ENCODE assay signal across 8 cellular contexts in the genomic region with DNA sequence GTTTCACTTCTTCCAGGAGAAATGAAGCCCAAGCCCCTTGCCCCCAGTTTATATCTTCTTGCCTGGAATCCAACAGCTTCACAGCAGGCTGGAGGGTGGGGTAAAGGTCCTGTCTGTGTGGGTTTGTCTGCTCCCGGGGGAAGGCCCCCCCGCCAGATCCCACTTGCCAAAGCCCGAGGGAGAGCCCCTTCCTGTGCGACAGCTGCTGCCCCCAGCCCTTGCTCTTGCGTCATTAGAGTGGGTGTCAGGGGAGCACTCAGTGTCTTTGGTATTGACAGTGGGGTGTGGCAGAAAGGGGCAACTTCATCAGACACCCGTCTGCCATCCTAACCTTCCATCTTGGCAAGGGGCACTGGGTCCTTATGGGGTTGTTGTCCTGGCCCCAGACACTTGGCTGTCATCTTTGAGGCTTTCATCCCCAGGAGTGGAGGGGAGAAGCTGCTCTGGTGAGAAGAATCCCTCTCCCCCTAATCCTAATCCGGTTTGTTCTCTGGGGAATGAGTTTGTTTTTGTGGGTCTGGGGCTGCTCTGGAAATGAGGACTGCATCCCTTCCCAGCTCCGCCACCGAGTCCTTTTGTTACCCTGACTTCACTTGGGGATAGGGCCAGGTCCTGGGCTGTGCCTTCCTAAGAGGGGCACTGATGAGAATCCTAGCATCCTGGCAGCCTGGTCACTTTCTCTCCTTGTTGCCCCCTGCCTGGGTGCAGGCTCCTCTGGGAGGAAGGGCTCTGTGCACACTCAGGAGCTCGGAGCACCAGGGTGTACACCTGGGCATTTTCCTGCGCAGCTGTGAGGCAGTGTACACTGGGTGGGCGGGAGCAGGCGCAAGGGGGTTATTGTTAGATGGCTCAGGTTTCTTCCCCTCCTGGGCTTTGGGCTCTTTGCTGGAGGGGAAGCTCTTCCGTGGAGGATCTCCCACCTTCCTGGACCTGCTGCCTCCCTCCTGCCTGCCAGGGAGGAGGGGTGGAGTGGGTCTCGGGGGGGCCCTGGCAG. TPM values are rescaled to one million over a fixed set of nuclear protein-coding genes. Genes with fewer than 3 reads are reported as not detected.
DNase-seq lines count a peak whose midpoint lies in the region; ATAC-seq and TF ChIP-seq lines count a peak whose summit lies in the region.

No MANE protein-coding gene starts in this region.

- H3K4me1 Mint-ChIP-seq in CD4-positive, alpha-beta memory T cell: peaks cover 41 to 87% (median 67%) of the 10 kb centered on the region in 4 donors

- no peaks in the 10 kb centered on the region for H4K20me1 ChIP-seq in OCI-LY7 (ENCODE audit: insufficient read depth, low read length)

- no peaks in the 10 kb centered on the region for H3K79me2 ChIP-seq in OCI-LY7 (ENCODE audit: insufficient read depth, low read depth, low read length)

- POLR2A ChIA-PET in CD4-positive, alpha-beta memory T cell (lab: Charles Lee; ENCODE audit: partially characterized antibody): interaction anchor here (1.0 to 29.0 kb wide), 3 partner anchors 9 to 29 kb away, joined by 4 to 1054 read pairs (median 6); a partner anchor contains a TSS
- POLR2A ChIA-PET in OCI-LY7 (lab: Charles Lee): no interaction called here

- no peak overlapping the region for H3K4me3 ChIP-seq in CD4-positive, alpha-beta memory T cell (ENCODE audit: low read length in 2 of 2)
- H3K4me3 ChIP-seq in OCI-LY7 (ENCODE audit: low read depth, low read length, poor library complexity, severe bottlenecking): no peak overlapping the region
- H3K4me3 ChIP-seq in epithelial cell of proximal tubule (ENCODE audit: low read depth, low read length): peak overlapping the region; percentile 82
- H3K4me3 ChIP-seq in neutrophil (ENCODE audit: low read depth in 1 of 2, low read length in 1 of 2): peak overlapping the region; percentile 96 to 99

- TF ChIP-seq CTCF in OCI-LY7 (conservative IDR thresholded peaks at IDR 0.05; ENCODE audit: low read length) (no peak), epithelial cell of proximal tubule (conservative IDR thresholded peaks at IDR 0.05; ENCODE audit: low read depth, low read length) (no peak), neutrophil (IDR thresholded peaks at IDR 0.05) (no peak)

- no peaks in the 10 kb centered on the region for H3K27me3 ChIP-seq in CD4-positive, alpha-beta memory T cell (ENCODE audit: insufficient read depth, low read length)
- H3K27me3 ChIP-seq in neutrophil: no peaks in the 10 kb centered on the region

- no peak overlapping the region for H2AFZ ChIP-seq in OCI-LY7 (ENCODE audit: low read length)

- CTCF ChIA-PET in CD4-positive, alpha-beta memory T cell (lab: Charles Lee; ENCODE audit: partially characterized antibody): interaction anchor here (0.6 to 3.9 kb wide), 8 partner anchors 11 to 217 kb away, joined by 3 to 21 read pairs (median 4); no protein-coding TSS in a partner anchor
- CTCF ChIA-PET in OCI-LY7 (lab: Charles Lee; ENCODE audit: unreplicated experiment): no interaction called here

- H3K4me3 Mint-ChIP-seq in CD4-positive, alpha-beta memory T cell: peak overlapping the region; percentile 5 to 92 (median 74)

- no TSS peak for BruUV-seq in OCI-LY7 (replicated peaks; lab: Mats Ljungman, UMichigan)

- H3K9me3 ChIP-seq in CD4-positive, alpha-beta memory T cell (ENCODE audit: control insufficient read depth in 1 of 2, low read length in 2 of 2): no peaks in the 10 kb centered on the region
- H3K9me3 ChIP-seq in OCI-LY7 (ENCODE audit: low read length) (no peaks in the 10 kb centered on the region), neutrophil (no peaks in the 10 kb centered on the region)

- no peaks in the 10 kb centered on the region for H3K9me3 Mint-ChIP-seq in CD4-positive, alpha-beta memory T cell

- no peaks in the 10 kb centered on the region for H3K27me3 Mint-ChIP-seq in CD4-positive, alpha-beta memory T cell

- ATAC-seq in HG03457 (IDR thresholded peaks at IDR 0.05; ENCODE audit: unreplicated experiment): no peak

- no peak overlapping the region for H3K27ac ChIP-seq in CD4-positive, alpha-beta memory T cell (ENCODE audit: low read depth, low read length)
- H3K27ac ChIP-seq in OCI-LY7 (ENCODE audit: low read depth, low read length, poor library complexity, severe bottlenecking) (no peak overlapping the region), neutrophil (peak overlapping the region; percentile 98)

- peak overlapping the region; percentile 79 for H3K4me2 ChIP-seq in OCI-LY7 (ENCODE audit: low read length)

- peaks cover 90% of the 10 kb centered on the region for H3K4me1 ChIP-seq in CD4-positive, alpha-beta memory T cell (ENCODE audit: insufficient read depth, low read length)
- peaks cover 57% of the 10 kb centered on the region for H3K4me1 ChIP-seq in OCI-LY7 (ENCODE audit: insufficient read depth, low read length, poor library complexity, severe bottlenecking)
- peaks cover 75 to 79% of the 10 kb centered on the region in 2 experiments for H3K4me1 ChIP-seq in neutrophil (ENCODE audit: control insufficient read depth in 1 of 2, insufficient read depth in 1 of 2, low read depth in 1 of 2, low read length in 1 of 2)

- DNase-seq in CD4-positive, alpha-beta memory T cell: no peak
- no peak for DNase-seq in OCI-LY7 (ENCODE audit: low spot score)
- DNase-seq in epithelial cell of proximal tubule (ENCODE audit: low read depth): no peak
- DNase-seq in erythroblast (lab: John Stamatoyannopoulos, UW): no peak
- no peak for DNase-seq in NCI-H345 (lab: John Stamatoyannopoulos, UW)
- DNase-seq in NCI-H345 treated with DMSO at 0.1 percent for 48 hours (lab: John Stamatoyannopoulos, UW; ENCODE audit: unreplicated experiment): no peak

- intact Hi-C loops in CD4-positive, alpha-beta memory T cell (cut with micrococcal nuclease): loop anchor here (2.0 kb wide), 1 partner anchor 15 kb away; no protein-coding TSS in a partner anchor
- intact Hi-C loops in OCI-LY7 (cut with micrococcal nuclease; ENCODE audit: unreplicated experiment): no loop called here

- H3K27ac Mint-ChIP-seq in CD4-positive, alpha-beta memory T cell: peak overlapping the region; percentile 88 to 95 (median 92)

- H3K36me3 Mint-ChIP-seq in CD4-positive, alpha-beta memory T cell: peaks cover 9 to 29% of the 10 kb centered on the region in 2 donors

- no peaks in the 10 kb centered on the region for H3K9me2 ChIP-seq in OCI-LY7 (ENCODE audit: insufficient read depth, low read length)

- no peak for TF ChIP-seq POLR2A in erythroblast (IDR thresholded peaks at IDR 0.05; ENCODE audit: low read length)

- H3K36me3 ChIP-seq in CD4-positive, alpha-beta memory T cell (ENCODE audit: insufficient read depth, low read length): peaks cover 13% of the 10 kb centered on the region
- H3K36me3 ChIP-seq in OCI-LY7 (ENCODE audit: insufficient read depth, low read length) (no peaks in the 10 kb centered on the region), neutrophil (peaks cover 73% of the 10 kb centered on the region)

RNA-seq across cellular contexts. Expression of a gene that starts 21.1 kb away (rescaled TPM):
- total RNA-seq in CD4-positive, alpha-beta memory T cell: not detected
- not detected for polyA plus RNA-seq in CD4-positive, alpha-beta memory T cell
- total RNA-seq in OCI-LY7 (2014; rRNA removed; shearing (Covaris generic)): not detected in 2 replicates
- total RNA-seq in OCI-LY7 (2022): not detected in 2 replicates
- total RNA-seq in epithelial cell of proximal tubule: 0.58 TPM in 1 of 2 replicates, not detected in the other

RNA-seq across cellular contexts. Expression of a gene that starts 34.4 kb away (rescaled TPM):
- 10 to 100 TPM; 54.1 to 54.5 TPM for total RNA-seq in CD4-positive, alpha-beta memory T cell
- polyA plus RNA-seq in CD4-positive, alpha-beta memory T cell: 10 to 100 TPM in 1 of 2 donors, 1 to 10 TPM in 1; 5.1 to 20.7 TPM
- total RNA-seq in OCI-LY7 (2014; rRNA removed; shearing (Covaris generic)): 3.1 and 5.7 TPM in 2 replicates
- total RNA-seq in OCI-LY7 (2022) (8.0 and 8.6 TPM in 2 replicates), epithelial cell of proximal tubule (19.5 and 21.9 TPM in 2 replicates)

RNA-seq across cellular contexts. Expression of a gene that starts 55.7 kb away (rescaled TPM):
- total RNA-seq in CD4-positive, alpha-beta memory T cell: 1 to 10 TPM in 1 of 2 experiments, under 1 TPM in 1; 0.72 to 2.1 TPM
- polyA plus RNA-seq in CD4-positive, alpha-beta memory T cell: under 1 TPM; 0.61 to 0.87 TPM
- total RNA-seq in OCI-LY7 (2014; rRNA removed; shearing (Covaris generic)): 72.3 and 75.2 TPM in 2 replicates
- total RNA-seq in OCI-LY7 (2022) (132 and 156 TPM in 2 replicates), epithelial cell of proximal tubule (49.2 and 66.5 TPM in 2 replicates)

Comparison
In these comparisons a context has a peak if more than half of its experiments do, and no peak if none do; other contexts are left out.
1. H3K4me3 ChIP-seq: peak in epithelial cell of proximal tubule (single experiment) and neutrophil (2 of 2); none in CD4-positive, alpha-beta memory T cell (0 of 2) and OCI-LY7 (single experiment).
2. RNA of a gene that starts 55.7 kb away (total RNA-seq): 72.3 to 156 TPM in OCI-LY7 and 49.2 to 66.5 TPM in epithelial cell of proximal tubule; 0.72 to 2.1 TPM in CD4-positive, alpha-beta memory T cell; every median in the first group is over 10 times any median in the second.